Comparison of ENCODE assay signal across 8 cellular contexts in the genomic region with DNA sequence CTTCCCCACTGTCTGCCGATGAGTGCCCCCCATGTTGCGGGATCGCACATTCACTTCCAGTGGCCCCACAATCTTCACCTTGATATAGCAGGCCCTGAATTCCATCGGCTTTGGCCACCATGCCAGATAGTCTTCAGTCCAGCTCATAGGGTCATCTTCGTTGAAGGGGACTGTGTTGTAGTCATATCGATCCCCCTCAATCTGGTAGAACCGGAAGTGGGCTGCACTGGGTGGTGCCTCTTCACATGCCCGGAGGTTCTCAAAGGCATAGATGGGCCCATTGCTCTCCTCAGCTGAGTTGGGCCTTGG. TPM values are rescaled to one million over a fixed set of nuclear protein-coding genes. Genes with fewer than 3 reads are reported as not detected.
"Had no signal": no experiment of that assay in that cellular context is flagged by ENCODE, and none has a peak within 500 bp of the region (broad histone marks: within the 10 kb centered on the region; RNA-seq: fewer than 3 reads in every experiment).

No MANE protein-coding gene starts in this region.

- FAIRE-seq: HepG2 had no signal

- H3K27ac ChIP-seq: HL-60 had no signal

- H3K27ac Mint-ChIP-seq: GM23338, HFFc6, IgD-negative memory B cell had no signal

- H3K9me3 ChIP-seq: HAP-1 had no signal

- H3K4me1 ChIP-seq: HAP-1 had no signal

- H3K4me1 Mint-ChIP-seq: IgD-negative memory B cell had no signal

- H3K27me3 Mint-ChIP-seq: IgD-negative memory B cell had no signal

- H3K4me3 ChIP-seq: GM23338, HAP-1 had no signal

- DNase-seq: H7, HFFc6, KBM-7 had no signal

- H3K36me3 Mint-ChIP-seq: IgD-negative memory B cell had no signal

- H3K9me3 Mint-ChIP-seq: GM23338, HFFc6, IgD-negative memory B cell had no signal

- H3K36me3 ChIP-seq: HAP-1 had no signal

- H3K4me3 Mint-ChIP-seq: GM23338, HFFc6, IgD-negative memory B cell had no signal

RNA-seq across cellular contexts. Expression of a gene that starts 14.0 kb away (rescaled TPM):
- total RNA-seq: H7, HepG2 had no signal
- polyA plus RNA-seq: GM23338, IgD-negative memory B cell had no signal
